In the genomic region with DNA sequence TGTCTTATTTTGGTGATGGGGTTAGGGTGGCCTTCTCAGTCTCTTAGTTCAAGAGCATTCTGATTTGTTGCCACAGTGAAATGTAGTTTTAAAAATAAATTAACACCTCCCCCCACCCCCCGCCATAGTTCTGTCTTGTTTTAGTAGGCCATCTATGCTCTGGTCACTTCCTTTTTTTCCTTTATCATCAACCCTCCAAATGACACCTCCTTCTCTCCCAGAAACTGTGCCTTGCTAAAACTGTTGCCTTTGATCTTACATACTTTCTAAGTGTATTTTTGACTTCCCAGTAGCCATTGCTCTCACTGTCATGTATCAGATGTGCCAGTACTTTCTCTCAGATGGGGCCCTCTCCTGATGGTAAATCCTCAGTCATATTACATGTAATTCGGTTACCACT, we compare ENCODE assay signal across 1 cellular context.
TF ChIP-seq lines count a peak whose summit lies in the region.

No MANE protein-coding gene starts in this region.

TF ChIP-seq in GM23338, 12 proteins besides CTCF, POLR2A, EP300 and RAD21 (continued from another document):
- TF ChIP-seq, protein P1, sequence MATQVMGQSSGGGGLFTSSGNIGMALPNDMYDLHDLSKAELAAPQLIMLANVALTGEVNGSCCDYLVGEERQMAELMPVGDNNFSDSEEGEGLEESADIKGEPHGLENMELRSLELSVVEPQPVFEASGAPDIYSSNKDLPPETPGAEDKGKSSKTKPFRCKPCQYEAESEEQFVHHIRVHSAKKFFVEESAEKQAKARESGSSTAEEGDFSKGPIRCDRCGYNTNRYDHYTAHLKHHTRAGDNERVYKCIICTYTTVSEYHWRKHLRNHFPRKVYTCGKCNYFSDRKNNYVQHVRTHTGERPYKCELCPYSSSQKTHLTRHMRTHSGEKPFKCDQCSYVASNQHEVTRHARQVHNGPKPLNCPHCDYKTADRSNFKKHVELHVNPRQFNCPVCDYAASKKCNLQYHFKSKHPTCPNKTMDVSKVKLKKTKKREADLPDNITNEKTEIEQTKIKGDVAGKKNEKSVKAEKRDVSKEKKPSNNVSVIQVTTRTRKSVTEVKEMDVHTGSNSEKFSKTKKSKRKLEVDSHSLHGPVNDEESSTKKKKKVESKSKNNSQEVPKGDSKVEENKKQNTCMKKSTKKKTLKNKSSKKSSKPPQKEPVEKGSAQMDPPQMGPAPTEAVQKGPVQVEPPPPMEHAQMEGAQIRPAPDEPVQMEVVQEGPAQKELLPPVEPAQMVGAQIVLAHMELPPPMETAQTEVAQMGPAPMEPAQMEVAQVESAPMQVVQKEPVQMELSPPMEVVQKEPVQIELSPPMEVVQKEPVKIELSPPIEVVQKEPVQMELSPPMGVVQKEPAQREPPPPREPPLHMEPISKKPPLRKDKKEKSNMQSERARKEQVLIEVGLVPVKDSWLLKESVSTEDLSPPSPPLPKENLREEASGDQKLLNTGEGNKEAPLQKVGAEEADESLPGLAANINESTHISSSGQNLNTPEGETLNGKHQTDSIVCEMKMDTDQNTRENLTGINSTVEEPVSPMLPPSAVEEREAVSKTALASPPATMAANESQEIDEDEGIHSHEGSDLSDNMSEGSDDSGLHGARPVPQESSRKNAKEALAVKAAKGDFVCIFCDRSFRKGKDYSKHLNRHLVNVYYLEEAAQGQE (IDR thresholded peaks at IDR 0.05; ENCODE audit: unreplicated experiment) = no peak
- TF ChIP-seq EZH2phosphoT487 (IDR thresholded peaks at IDR 0.05; ENCODE audit: unreplicated experiment) (no peak), CREB1 (CRISPR knock-in tag; IDR thresholded peaks at IDR 0.05; ENCODE audit: low read depth) (no peak), JUNB (IDR thresholded peaks at IDR 0.05; ENCODE audit: unreplicated experiment) (no peak), EZH2 (IDR thresholded peaks at IDR 0.05; ENCODE audit: low read depth, unreplicated experiment) (no peak), ZNF114 (CRISPR knock-in tag; IDR thresholded peaks at IDR 0.05) (no peak), POLR2AphosphoS5 (IDR thresholded peaks at IDR 0.05; ENCODE audit: low read depth) (no peak), STAT1 (IDR thresholded peaks at IDR 0.05; ENCODE audit: unreplicated experiment) (no peak)
TF ChIP-seq in GM23338: peak in this region for 0.
